Comparison of ENCODE assay signal across 1 cellular context in genomic region chr2:172447811-172448493, GRCh38.
TF ChIP-seq lines count a peak whose summit lies in the region.

No MANE protein-coding gene starts in this region.

TF ChIP-seq in WTC11, 78 proteins besides CTCF, POLR2A, EP300 and RAD21 (continued from another document):
- TF ChIP-seq ZNF532 (CRISPR knock-in tag; IDR thresholded peaks at IDR 0.05; ENCODE audit: borderline replicate concordance) (no peak), IRF2 (CRISPR knock-in tag; IDR thresholded peaks at IDR 0.05; ENCODE audit: borderline replicate concordance, low read depth) (no peak), PRRX2 (CRISPR knock-in tag; IDR thresholded peaks at IDR 0.05) (no peak), ZNF263 (CRISPR knock-in tag; IDR thresholded peaks at IDR 0.05; ENCODE audit: low read depth) (no peak), ZNF219 (CRISPR knock-in tag; IDR thresholded peaks at IDR 0.05; ENCODE audit: borderline replicate concordance) (no peak), CREB1 (CRISPR knock-in tag; IDR thresholded peaks at IDR 0.05) (no peak), ZBTB43 (CRISPR knock-in tag; IDR thresholded peaks at IDR 0.05) (no peak), TCF7 (CRISPR knock-in tag; IDR thresholded peaks at IDR 0.05; ENCODE audit: low read depth) (no peak), HMGXB4 (CRISPR knock-in tag; IDR thresholded peaks at IDR 0.05) (no peak)
- TF ChIP-seq, protein P1, sequence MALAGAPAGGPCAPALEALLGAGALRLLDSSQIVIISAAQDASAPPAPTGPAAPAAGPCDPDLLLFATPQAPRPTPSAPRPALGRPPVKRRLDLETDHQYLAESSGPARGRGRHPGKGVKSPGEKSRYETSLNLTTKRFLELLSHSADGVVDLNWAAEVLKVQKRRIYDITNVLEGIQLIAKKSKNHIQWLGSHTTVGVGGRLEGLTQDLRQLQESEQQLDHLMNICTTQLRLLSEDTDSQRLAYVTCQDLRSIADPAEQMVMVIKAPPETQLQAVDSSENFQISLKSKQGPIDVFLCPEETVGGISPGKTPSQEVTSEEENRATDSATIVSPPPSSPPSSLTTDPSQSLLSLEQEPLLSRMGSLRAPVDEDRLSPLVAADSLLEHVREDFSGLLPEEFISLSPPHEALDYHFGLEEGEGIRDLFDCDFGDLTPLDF (CRISPR knock-in tag; IDR thresholded peaks at IDR 0.05) = no peak
- TF ChIP-seq, protein P2, sequence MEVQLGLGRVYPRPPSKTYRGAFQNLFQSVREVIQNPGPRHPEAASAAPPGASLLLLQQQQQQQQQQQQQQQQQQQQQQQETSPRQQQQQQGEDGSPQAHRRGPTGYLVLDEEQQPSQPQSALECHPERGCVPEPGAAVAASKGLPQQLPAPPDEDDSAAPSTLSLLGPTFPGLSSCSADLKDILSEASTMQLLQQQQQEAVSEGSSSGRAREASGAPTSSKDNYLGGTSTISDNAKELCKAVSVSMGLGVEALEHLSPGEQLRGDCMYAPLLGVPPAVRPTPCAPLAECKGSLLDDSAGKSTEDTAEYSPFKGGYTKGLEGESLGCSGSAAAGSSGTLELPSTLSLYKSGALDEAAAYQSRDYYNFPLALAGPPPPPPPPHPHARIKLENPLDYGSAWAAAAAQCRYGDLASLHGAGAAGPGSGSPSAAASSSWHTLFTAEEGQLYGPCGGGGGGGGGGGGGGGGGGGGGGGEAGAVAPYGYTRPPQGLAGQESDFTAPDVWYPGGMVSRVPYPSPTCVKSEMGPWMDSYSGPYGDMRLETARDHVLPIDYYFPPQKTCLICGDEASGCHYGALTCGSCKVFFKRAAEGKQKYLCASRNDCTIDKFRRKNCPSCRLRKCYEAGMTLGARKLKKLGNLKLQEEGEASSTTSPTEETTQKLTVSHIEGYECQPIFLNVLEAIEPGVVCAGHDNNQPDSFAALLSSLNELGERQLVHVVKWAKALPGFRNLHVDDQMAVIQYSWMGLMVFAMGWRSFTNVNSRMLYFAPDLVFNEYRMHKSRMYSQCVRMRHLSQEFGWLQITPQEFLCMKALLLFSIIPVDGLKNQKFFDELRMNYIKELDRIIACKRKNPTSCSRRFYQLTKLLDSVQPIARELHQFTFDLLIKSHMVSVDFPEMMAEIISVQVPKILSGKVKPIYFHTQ (CRISPR knock-in tag; IDR thresholded peaks at IDR 0.05) = no peak
- TF ChIP-seq, protein P3, sequence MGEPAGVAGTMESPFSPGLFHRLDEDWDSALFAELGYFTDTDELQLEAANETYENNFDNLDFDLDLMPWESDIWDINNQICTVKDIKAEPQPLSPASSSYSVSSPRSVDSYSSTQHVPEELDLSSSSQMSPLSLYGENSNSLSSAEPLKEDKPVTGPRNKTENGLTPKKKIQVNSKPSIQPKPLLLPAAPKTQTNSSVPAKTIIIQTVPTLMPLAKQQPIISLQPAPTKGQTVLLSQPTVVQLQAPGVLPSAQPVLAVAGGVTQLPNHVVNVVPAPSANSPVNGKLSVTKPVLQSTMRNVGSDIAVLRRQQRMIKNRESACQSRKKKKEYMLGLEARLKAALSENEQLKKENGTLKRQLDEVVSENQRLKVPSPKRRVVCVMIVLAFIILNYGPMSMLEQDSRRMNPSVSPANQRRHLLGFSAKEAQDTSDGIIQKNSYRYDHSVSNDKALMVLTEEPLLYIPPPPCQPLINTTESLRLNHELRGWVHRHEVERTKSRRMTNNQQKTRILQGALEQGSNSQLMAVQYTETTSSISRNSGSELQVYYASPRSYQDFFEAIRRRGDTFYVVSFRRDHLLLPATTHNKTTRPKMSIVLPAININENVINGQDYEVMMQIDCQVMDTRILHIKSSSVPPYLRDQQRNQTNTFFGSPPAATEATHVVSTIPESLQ (CRISPR knock-in tag; IDR thresholded peaks at IDR 0.05) = no peak
TF ChIP-seq in WTC11: peak in this region for 0.
